In genomic region chr6:47083586-47084047, GRCh38 we compare ENCODE assay signal across 1 cellular context.
TF ChIP-seq lines count a peak whose summit lies in the region.

No MANE protein-coding gene starts in this region.

TF ChIP-seq in HepG2, 621 proteins besides CTCF, POLR2A, EP300 and RAD21 (continued from another document and continues in another):
- TF ChIP-seq, protein P1, sequence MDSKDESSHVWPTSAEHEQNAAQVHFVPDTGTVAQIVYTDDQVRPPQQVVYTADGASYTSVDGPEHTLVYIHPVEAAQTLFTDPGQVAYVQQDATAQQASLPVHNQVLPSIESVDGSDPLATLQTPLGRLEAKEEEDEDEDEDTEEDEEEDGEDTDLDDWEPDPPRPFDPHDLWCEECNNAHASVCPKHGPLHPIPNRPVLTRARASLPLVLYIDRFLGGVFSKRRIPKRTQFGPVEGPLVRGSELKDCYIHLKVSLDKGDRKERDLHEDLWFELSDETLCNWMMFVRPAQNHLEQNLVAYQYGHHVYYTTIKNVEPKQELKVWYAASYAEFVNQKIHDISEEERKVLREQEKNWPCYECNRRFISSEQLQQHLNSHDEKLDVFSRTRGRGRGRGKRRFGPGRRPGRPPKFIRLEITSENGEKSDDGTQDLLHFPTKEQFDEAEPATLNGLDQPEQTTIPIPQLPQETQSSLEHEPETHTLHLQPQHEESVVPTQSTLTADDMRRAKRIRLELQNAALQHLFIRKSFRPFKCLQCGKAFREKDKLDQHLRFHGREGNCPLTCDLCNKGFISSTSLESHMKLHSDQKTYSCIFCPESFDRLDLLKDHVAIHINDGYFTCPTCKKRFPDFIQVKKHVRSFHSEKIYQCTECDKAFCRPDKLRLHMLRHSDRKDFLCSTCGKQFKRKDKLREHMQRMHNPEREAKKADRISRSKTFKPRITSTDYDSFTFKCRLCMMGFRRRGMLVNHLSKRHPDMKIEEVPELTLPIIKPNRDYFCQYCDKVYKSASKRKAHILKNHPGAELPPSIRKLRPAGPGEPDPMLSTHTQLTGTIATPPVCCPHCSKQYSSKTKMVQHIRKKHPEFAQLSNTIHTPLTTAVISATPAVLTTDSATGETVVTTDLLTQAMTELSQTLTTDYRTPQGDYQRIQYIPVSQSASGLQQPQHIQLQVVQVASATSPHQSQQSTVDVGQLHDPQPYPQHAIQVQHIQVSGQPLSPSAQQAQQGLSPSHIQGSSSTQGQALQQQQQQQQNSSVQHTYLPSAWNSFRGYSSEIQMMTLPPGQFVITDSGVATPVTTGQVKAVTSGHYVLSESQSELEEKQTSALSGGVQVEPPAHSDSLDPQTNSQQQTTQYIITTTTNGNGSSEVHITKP (CRISPR knock-in tag; IDR thresholded peaks at IDR 0.05; ENCODE audit: low read depth): peak; percentile 58; the same call in 1 of the 2 replicates
- TF ChIP-seq SRF (IDR thresholded peaks at IDR 0.05; ENCODE audit: low read depth, low read length): no peak
- no peak for TF ChIP-seq ZNF776 (CRISPR knock-in tag; IDR thresholded peaks at IDR 0.05)
- TF ChIP-seq ZBTB7A (CRISPR knock-in tag; IDR thresholded peaks at IDR 0.05): no peak
- TF ChIP-seq, protein P2, sequence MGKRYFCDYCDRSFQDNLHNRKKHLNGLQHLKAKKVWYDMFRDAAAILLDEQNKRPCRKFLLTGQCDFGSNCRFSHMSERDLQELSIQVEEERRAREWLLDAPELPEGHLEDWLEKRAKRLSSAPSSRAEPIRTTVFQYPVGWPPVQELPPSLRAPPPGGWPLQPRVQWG (CRISPR knock-in tag; IDR thresholded peaks at IDR 0.05; ENCODE audit: borderline replicate concordance, low read depth): no peak
- no peak for TF ChIP-seq ZNF230 (CRISPR knock-in tag; IDR thresholded peaks at IDR 0.05)
- no peak for TF ChIP-seq PLRG1 (conservative IDR thresholded peaks at IDR 0.05)
- TF ChIP-seq ZNF674 (CRISPR knock-in tag; IDR thresholded peaks at IDR 0.05; ENCODE audit: low read depth): no peak
- TF ChIP-seq, protein P3, sequence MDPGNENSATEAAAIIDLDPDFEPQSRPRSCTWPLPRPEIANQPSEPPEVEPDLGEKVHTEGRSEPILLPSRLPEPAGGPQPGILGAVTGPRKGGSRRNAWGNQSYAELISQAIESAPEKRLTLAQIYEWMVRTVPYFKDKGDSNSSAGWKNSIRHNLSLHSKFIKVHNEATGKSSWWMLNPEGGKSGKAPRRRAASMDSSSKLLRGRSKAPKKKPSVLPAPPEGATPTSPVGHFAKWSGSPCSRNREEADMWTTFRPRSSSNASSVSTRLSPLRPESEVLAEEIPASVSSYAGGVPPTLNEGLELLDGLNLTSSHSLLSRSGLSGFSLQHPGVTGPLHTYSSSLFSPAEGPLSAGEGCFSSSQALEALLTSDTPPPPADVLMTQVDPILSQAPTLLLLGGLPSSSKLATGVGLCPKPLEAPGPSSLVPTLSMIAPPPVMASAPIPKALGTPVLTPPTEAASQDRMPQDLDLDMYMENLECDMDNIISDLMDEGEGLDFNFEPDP (CRISPR knock-in tag; conservative IDR thresholded peaks at IDR 0.05): no peak
- no peak for TF ChIP-seq BATF2 (CRISPR knock-in tag; IDR thresholded peaks at IDR 0.05)
- TF ChIP-seq GLMP (CRISPR knock-in tag; IDR thresholded peaks at IDR 0.05; ENCODE audit: borderline replicate concordance): no peak
- TF ChIP-seq, protein P4, sequence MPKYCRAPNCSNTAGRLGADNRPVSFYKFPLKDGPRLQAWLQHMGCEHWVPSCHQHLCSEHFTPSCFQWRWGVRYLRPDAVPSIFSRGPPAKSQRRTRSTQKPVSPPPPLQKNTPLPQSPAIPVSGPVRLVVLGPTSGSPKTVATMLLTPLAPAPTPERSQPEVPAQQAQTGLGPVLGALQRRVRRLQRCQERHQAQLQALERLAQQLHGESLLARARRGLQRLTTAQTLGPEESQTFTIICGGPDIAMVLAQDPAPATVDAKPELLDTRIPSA (CRISPR knock-in tag; IDR thresholded peaks at IDR 0.05; ENCODE audit: borderline replicate concordance): no peak
- no peak for TF ChIP-seq TEF (CRISPR knock-in tag; IDR thresholded peaks at IDR 0.05)
- no peak for TF ChIP-seq SIN3B (IDR thresholded peaks at IDR 0.05; ENCODE audit: low read length)
- TF ChIP-seq NFE2L2 (IDR thresholded peaks at IDR 0.05; ENCODE audit: low read length): no peak
- TF ChIP-seq, protein P5, sequence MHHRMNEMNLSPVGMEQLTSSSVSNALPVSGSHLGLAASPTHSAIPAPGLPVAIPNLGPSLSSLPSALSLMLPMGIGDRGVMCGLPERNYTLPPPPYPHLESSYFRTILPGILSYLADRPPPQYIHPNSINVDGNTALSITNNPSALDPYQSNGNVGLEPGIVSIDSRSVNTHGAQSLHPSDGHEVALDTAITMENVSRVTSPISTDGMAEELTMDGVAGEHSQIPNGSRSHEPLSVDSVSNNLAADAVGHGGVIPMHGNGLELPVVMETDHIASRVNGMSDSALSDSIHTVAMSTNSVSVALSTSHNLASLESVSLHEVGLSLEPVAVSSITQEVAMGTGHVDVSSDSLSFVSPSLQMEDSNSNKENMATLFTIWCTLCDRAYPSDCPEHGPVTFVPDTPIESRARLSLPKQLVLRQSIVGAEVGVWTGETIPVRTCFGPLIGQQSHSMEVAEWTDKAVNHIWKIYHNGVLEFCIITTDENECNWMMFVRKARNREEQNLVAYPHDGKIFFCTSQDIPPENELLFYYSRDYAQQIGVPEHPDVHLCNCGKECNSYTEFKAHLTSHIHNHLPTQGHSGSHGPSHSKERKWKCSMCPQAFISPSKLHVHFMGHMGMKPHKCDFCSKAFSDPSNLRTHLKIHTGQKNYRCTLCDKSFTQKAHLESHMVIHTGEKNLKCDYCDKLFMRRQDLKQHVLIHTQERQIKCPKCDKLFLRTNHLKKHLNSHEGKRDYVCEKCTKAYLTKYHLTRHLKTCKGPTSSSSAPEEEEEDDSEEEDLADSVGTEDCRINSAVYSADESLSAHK (CRISPR knock-in tag; IDR thresholded peaks at IDR 0.05; ENCODE audit: borderline replicate concordance): no peak
- TF ChIP-seq PAX8 (CRISPR knock-in tag; IDR thresholded peaks at IDR 0.05; ENCODE audit: borderline replicate concordance): no peak
- no peak for TF ChIP-seq HDAC6 (IDR thresholded peaks at IDR 0.05; ENCODE audit: low read depth, low read length)
- no peak for TF ChIP-seq ZNF24 (IDR thresholded peaks at IDR 0.05)
- TF ChIP-seq PHF21A (CRISPR knock-in tag; IDR thresholded peaks at IDR 0.05): no peak; the same call in 1 of the 2 replicates
- TF ChIP-seq ZNF790 (CRISPR knock-in tag; IDR thresholded peaks at IDR 0.05; ENCODE audit: borderline replicate concordance): no peak
- no peak for TF ChIP-seq ZNF337 (CRISPR knock-in tag; IDR thresholded peaks at IDR 0.05; ENCODE audit: borderline replicate concordance, low read depth)
- TF ChIP-seq SMARCE1 (IDR thresholded peaks at IDR 0.05; ENCODE audit: borderline replicate concordance): no peak
- TF ChIP-seq RXRA (CRISPR knock-in tag; IDR thresholded peaks at IDR 0.05): peak; percentile 26; the same call in 1 of the 2 replicates
- no peak for TF ChIP-seq ZNF75D (CRISPR knock-in tag; IDR thresholded peaks at IDR 0.05; ENCODE audit: borderline replicate concordance)
- TF ChIP-seq BCLAF1 (IDR thresholded peaks at IDR 0.05): no peak
- TF ChIP-seq IRF2 (CRISPR knock-in tag; IDR thresholded peaks at IDR 0.05): peak; percentile 30; the same call in 1 of the 2 replicates
- peak; percentile 30; the same call in 1 of the 2 replicates for TF ChIP-seq ZNF580 (CRISPR knock-in tag; IDR thresholded peaks at IDR 0.05; ENCODE audit: borderline replicate concordance, low read depth)
- TF ChIP-seq GABPA (IDR thresholded peaks at IDR 0.05; ENCODE audit: low read depth, low read length): no peak
- peak; percentile 27; the same call in 1 of the 2 replicates for TF ChIP-seq GABPA (CRISPR knock-in tag; IDR thresholded peaks at IDR 0.05; ENCODE audit: low read depth)
- TF ChIP-seq BRCA1 (CRISPR knock-in tag; IDR thresholded peaks at IDR 0.05): no peak
- TF ChIP-seq ZNF256 (CRISPR knock-in tag; conservative IDR thresholded peaks at IDR 0.05): no peak
- peak; percentile 84 for TF ChIP-seq IKZF5 (CRISPR knock-in tag; IDR thresholded peaks at IDR 0.05)
- TF ChIP-seq REPIN1 (CRISPR knock-in tag; IDR thresholded peaks at IDR 0.05; ENCODE audit: borderline replicate concordance, low read depth): peak; percentile 50; the same call in 1 of the 2 replicates
- TF ChIP-seq ZNF784 (CRISPR knock-in tag; IDR thresholded peaks at IDR 0.05; ENCODE audit: borderline replicate concordance): no peak
- TF ChIP-seq ARNT (IDR thresholded peaks at IDR 0.05): no peak
- no peak for TF ChIP-seq ZNF101 (CRISPR knock-in tag; IDR thresholded peaks at IDR 0.05; ENCODE audit: borderline replicate concordance, low read depth)
- TF ChIP-seq HNRNPLL (IDR thresholded peaks at IDR 0.05; ENCODE audit: low read depth, low read length, poor library complexity, severe bottlenecking): no peak
- TF ChIP-seq ZNF691 (CRISPR knock-in tag; IDR thresholded peaks at IDR 0.05; ENCODE audit: borderline replicate concordance, low read depth): peak; percentile 29; the same call in 1 of the 2 replicates
- TF ChIP-seq, protein P6, sequence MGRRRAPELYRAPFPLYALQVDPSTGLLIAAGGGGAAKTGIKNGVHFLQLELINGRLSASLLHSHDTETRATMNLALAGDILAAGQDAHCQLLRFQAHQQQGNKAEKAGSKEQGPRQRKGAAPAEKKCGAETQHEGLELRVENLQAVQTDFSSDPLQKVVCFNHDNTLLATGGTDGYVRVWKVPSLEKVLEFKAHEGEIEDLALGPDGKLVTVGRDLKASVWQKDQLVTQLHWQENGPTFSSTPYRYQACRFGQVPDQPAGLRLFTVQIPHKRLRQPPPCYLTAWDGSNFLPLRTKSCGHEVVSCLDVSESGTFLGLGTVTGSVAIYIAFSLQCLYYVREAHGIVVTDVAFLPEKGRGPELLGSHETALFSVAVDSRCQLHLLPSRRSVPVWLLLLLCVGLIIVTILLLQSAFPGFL (CRISPR knock-in tag; IDR thresholded peaks at IDR 0.05): no peak
- no peak for TF ChIP-seq TP53 (CRISPR knock-in tag; conservative IDR thresholded peaks at IDR 0.05)
- peak; percentile 69; the same call in 1 of the 2 replicates for TF ChIP-seq HMG20A (CRISPR knock-in tag; IDR thresholded peaks at IDR 0.05; ENCODE audit: borderline replicate concordance)
- TF ChIP-seq, protein P7, sequence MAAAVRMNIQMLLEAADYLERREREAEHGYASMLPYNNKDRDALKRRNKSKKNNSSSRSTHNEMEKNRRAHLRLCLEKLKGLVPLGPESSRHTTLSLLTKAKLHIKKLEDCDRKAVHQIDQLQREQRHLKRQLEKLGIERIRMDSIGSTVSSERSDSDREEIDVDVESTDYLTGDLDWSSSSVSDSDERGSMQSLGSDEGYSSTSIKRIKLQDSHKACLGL (CRISPR knock-in tag; IDR thresholded peaks at IDR 0.05): no peak
